In the genomic region with DNA sequence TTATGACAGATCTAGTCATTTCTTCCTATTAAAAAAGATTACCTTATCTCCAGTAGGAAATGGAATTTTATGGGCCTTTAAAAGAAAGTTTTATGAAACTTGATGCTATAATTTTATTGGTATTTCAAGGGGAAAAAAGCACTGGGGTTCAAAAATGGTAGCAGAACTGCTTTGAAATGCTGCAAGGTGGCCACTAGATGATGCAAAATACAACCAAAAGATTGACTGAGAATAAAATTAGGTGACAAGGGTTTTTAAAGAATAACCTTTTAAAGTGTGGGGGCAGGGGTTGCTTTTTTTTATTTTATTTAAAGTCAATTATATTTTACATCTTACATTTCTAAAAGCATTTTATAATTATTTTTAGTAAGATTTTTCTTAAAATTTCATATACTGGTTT, we compare ENCODE assay signal across 10 cellular contexts.
A peak's percentile ranks its signal among the peaks of the same experiment; 100 is the strongest.
DNase-seq lines count a peak whose midpoint lies in the region; ATAC-seq and TF ChIP-seq lines count a peak whose summit lies in the region.
"Had no signal": no experiment of that assay in that cellular context is flagged by ENCODE, and none has a peak within 500 bp of the region (broad histone marks: within the 10 kb centered on the region; RNA-seq: fewer than 3 reads in every experiment).

No MANE protein-coding gene starts in this region.

- H4K20me1 ChIP-seq in SK-N-SH (ENCODE audit: insufficient read depth): no peaks in the 10 kb centered on the region

- no peaks in the 10 kb centered on the region for H3K4me1 ChIP-seq in SK-N-SH (ENCODE audit: control insufficient read depth in 1 of 2, insufficient read depth in 2 of 2, low read depth in 1 of 2, low read length in 1 of 2)
- H3K4me1 ChIP-seq in RWPE2 (ENCODE audit: insufficient read depth, poor library complexity, severe bottlenecking): no peaks in the 10 kb centered on the region
- H3K4me1 ChIP-seq in foreskin keratinocyte: peaks cover 8% of the 10 kb centered on the region
- no peaks in the 10 kb centered on the region for H3K4me1 ChIP-seq in thoracic aorta (ENCODE audit: control insufficient read depth in 1 of 2, low read depth in 2 of 2)

- peaks cover 10% of the 10 kb centered on the region for H3F3A ChIP-seq in SK-N-SH (replicated peaks; ENCODE audit: insufficient read depth)

- DNase-seq in SK-N-SH (no peak), RWPE2 (ENCODE audit: low spot score) (no peak), foreskin keratinocyte (no peak), thoracic aorta (ENCODE audit: low spot score) (no peak), HPDE6-E6E7 (ENCODE audit: extremely low spot score) (no peak), NOMO-1 (lab: John Stamatoyannopoulos, UW; ENCODE audit: unreplicated experiment in 2 of 2) (no peak), HuH-7.5 (ENCODE audit: low spot score) (no peak)

- peaks cover 28 to 68% of the 10 kb centered on the region in 2 experiments for H3K36me3 ChIP-seq in SK-N-SH (replicated peaks in 1 of 2; ENCODE audit: control insufficient read depth in 1 of 2, insufficient read depth in 2 of 2, low read length in 1 of 2)
- H3K36me3 ChIP-seq in RWPE2 (ENCODE audit: low read depth): peaks cover 72% of the 10 kb centered on the region
- H3K36me3 ChIP-seq in thoracic aorta: peaks cover 15% of the 10 kb centered on the region

- H3K9me2 ChIP-seq in SK-N-SH: no peaks in the 10 kb centered on the region

- TF ChIP-seq EP300 in SK-N-SH (IDR thresholded peaks at IDR 0.05; ENCODE audit: borderline replicate concordance in 1 of 2, low read depth in 1 of 2, low read length in 1 of 2): no peak

- H3K9me3 ChIP-seq in SK-N-SH (no peaks in the 10 kb centered on the region), RWPE2 (ENCODE audit: severe bottlenecking) (no peaks in the 10 kb centered on the region), thoracic aorta (no peaks in the 10 kb centered on the region)

- no peak overlapping the region for H2AFZ ChIP-seq in SK-N-SH (ENCODE audit: low read depth)

- POLR2A ChIA-PET in SK-N-SH (lab: Yijun Ruan, JAX): no interaction called here

- CTCF ChIA-PET in SK-N-SH (lab: Yijun Ruan, JAX): interaction anchor here (1.1 to 1.7 kb wide), 4 partner anchors 9 to 249 kb away, joined by 3 to 15 read pairs (median 4); no protein-coding TSS in a partner anchor

- H3K27me3 ChIP-seq in SK-N-SH (ENCODE audit: insufficient read depth) (no peaks in the 10 kb centered on the region), RWPE2 (ENCODE audit: insufficient read depth, poor library complexity, severe bottlenecking) (no peaks in the 10 kb centered on the region), foreskin keratinocyte (no peaks in the 10 kb centered on the region), thoracic aorta (replicated peaks; ENCODE audit: insufficient read depth) (no peaks in the 10 kb centered on the region)

- H3K79me2 ChIP-seq in SK-N-SH (ENCODE audit: insufficient read depth): no peaks in the 10 kb centered on the region

- TF ChIP-seq RAD21 in SK-N-SH (IDR thresholded peaks at IDR 0.05; ENCODE audit: low read length): peak; percentile 69

- H3K27ac ChIP-seq in SK-N-SH (ENCODE audit: low read depth in 2 of 2, low read length in 1 of 2): 0 out of 4 replicates have a peak overlapping the region, but pooled peaks of 1 of the 2 experiments have one; percentile 0
- no peak overlapping the region for H3K27ac ChIP-seq in RWPE2 (ENCODE audit: poor library complexity, severe bottlenecking)
- H3K27ac ChIP-seq in foreskin keratinocyte: no peak overlapping the region
- H3K27ac ChIP-seq in thoracic aorta: no peak overlapping the region

- no peak overlapping the region for H3K9ac ChIP-seq in SK-N-SH

- no peak overlapping the region for H3K4me3 ChIP-seq in SK-N-SH (ENCODE audit: low read depth in 2 of 2, low read length in 1 of 2)
- no peak overlapping the region for H3K4me3 ChIP-seq in RWPE2 (ENCODE audit: severe bottlenecking)
- H3K4me3 ChIP-seq in thoracic aorta: no peak overlapping the region

- no peak for ATAC-seq in SK-N-SH treated with all-trans-retinoic acid at 6 μM for 48 hours
- ATAC-seq in RWPE2 (ENCODE audit: low read depth): no peak
- no peak for ATAC-seq in foreskin keratinocyte
- no peak for ATAC-seq in thoracic aorta (ENCODE audit: insufficient number of reproducible peaks, low FRiP score, low read depth)
- ATAC-seq: esophagus mucosa, WTC11 had no signal

- TF ChIP-seq CTCF in SK-N-SH (IDR thresholded peaks at IDR 0.05): peak; percentile 55
- TF ChIP-seq CTCF in RWPE2 (IDR thresholded peaks at IDR 0.05; ENCODE audit: poor library complexity, severe bottlenecking): peak; percentile 49
- TF ChIP-seq CTCF in foreskin keratinocyte (conservative IDR thresholded peaks at IDR 0.05): peak; percentile 56
- peak; percentile 62 for TF ChIP-seq CTCF in thoracic aorta (IDR thresholded peaks at IDR 0.05)

- no peak overlapping the region for H3K4me2 ChIP-seq in SK-N-SH

TF ChIP-seq in SK-N-SH, 30 proteins besides CTCF, POLR2A, EP300 and RAD21:
- peak; percentile 50 for TF ChIP-seq SMC3 (IDR thresholded peaks at IDR 0.05; ENCODE audit: low read depth, low read length)
- TF ChIP-seq, protein P1, sequence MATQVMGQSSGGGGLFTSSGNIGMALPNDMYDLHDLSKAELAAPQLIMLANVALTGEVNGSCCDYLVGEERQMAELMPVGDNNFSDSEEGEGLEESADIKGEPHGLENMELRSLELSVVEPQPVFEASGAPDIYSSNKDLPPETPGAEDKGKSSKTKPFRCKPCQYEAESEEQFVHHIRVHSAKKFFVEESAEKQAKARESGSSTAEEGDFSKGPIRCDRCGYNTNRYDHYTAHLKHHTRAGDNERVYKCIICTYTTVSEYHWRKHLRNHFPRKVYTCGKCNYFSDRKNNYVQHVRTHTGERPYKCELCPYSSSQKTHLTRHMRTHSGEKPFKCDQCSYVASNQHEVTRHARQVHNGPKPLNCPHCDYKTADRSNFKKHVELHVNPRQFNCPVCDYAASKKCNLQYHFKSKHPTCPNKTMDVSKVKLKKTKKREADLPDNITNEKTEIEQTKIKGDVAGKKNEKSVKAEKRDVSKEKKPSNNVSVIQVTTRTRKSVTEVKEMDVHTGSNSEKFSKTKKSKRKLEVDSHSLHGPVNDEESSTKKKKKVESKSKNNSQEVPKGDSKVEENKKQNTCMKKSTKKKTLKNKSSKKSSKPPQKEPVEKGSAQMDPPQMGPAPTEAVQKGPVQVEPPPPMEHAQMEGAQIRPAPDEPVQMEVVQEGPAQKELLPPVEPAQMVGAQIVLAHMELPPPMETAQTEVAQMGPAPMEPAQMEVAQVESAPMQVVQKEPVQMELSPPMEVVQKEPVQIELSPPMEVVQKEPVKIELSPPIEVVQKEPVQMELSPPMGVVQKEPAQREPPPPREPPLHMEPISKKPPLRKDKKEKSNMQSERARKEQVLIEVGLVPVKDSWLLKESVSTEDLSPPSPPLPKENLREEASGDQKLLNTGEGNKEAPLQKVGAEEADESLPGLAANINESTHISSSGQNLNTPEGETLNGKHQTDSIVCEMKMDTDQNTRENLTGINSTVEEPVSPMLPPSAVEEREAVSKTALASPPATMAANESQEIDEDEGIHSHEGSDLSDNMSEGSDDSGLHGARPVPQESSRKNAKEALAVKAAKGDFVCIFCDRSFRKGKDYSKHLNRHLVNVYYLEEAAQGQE (IDR thresholded peaks at IDR 0.05; ENCODE audit: low read depth, low read length): no peak

TF ChIP-seq in SK-N-SH treated with all-trans-retinoic acid at 6 μM for 48 hours, 23 proteins besides CTCF, POLR2A, EP300 and RAD21 (continues in another document):
- TF ChIP-seq, protein P2, sequence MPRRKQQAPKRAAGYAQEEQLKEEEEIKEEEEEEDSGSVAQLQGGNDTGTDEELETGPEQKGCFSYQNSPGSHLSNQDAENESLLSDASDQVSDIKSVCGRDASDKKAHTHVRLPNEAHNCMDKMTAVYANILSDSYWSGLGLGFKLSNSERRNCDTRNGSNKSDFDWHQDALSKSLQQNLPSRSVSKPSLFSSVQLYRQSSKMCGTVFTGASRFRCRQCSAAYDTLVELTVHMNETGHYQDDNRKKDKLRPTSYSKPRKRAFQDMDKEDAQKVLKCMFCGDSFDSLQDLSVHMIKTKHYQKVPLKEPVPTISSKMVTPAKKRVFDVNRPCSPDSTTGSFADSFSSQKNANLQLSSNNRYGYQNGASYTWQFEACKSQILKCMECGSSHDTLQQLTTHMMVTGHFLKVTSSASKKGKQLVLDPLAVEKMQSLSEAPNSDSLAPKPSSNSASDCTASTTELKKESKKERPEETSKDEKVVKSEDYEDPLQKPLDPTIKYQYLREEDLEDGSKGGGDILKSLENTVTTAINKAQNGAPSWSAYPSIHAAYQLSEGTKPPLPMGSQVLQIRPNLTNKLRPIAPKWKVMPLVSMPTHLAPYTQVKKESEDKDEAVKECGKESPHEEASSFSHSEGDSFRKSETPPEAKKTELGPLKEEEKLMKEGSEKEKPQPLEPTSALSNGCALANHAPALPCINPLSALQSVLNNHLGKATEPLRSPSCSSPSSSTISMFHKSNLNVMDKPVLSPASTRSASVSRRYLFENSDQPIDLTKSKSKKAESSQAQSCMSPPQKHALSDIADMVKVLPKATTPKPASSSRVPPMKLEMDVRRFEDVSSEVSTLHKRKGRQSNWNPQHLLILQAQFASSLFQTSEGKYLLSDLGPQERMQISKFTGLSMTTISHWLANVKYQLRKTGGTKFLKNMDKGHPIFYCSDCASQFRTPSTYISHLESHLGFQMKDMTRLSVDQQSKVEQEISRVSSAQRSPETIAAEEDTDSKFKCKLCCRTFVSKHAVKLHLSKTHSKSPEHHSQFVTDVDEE (CRISPR knock-in tag; IDR thresholded peaks at IDR 0.05): no peak
- TF ChIP-seq, protein P3, sequence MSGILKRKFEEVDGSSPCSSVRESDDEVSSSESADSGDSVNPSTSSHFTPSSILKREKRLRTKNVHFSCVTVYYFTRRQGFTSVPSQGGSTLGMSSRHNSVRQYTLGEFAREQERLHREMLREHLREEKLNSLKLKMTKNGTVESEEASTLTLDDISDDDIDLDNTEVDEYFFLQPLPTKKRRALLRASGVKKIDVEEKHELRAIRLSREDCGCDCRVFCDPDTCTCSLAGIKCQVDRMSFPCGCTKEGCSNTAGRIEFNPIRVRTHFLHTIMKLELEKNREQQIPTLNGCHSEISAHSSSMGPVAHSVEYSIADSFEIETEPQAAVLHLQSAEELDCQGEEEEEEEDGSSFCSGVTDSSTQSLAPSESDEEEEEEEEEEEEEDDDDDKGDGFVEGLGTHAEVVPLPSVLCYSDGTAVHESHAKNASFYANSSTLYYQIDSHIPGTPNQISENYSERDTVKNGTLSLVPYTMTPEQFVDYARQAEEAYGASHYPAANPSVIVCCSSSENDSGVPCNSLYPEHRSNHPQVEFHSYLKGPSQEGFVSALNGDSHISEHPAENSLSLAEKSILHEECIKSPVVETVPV (CRISPR knock-in tag; IDR thresholded peaks at IDR 0.05): no peak
- TF ChIP-seq ZFP3 (CRISPR knock-in tag; IDR thresholded peaks at IDR 0.05): no peak
- TF ChIP-seq BACH2 (CRISPR knock-in tag; IDR thresholded peaks at IDR 0.05; ENCODE audit: borderline replicate concordance): no peak
- no peak for TF ChIP-seq ZC3H10 (CRISPR knock-in tag; IDR thresholded peaks at IDR 0.05)
